ENCODE assay signal across 9 cellular contexts in the genomic region with DNA sequence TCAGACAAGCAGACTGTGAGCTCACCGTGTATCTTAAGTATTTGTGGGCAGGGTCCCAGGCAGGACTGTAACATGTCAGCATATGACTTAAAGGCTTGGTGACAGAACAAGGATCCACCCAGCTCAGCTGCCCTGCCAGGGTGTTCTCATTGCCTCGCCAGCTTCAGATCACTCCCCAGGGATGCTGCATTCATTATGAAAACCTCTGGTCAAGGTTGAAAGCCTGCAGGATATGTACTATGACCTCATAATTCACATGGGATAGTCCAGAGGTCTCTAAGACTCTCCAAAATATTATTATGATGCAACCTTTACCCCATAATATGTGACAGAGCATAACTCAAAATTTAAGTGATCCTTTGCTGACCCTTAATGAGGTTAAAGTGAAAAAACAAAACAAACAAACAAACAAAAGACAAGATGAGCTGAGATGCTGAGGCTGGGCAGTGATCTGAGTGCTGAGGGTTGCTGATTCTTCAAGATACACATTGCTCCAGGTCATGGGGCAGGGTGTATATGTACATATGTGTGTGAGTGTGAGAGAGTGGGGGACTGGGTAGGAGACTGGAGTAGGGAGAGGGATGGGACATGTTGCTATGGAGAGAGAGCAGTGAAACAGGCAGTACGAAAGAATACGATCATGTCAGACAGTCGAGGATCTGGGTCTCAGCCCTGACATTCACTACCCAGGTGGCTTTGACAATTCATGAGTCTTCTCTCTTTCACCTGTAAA.
A peak's percentile ranks its signal among the peaks of the same experiment; 100 is the strongest.
DNase-seq lines count a peak whose midpoint lies in the region; ATAC-seq and TF ChIP-seq lines count a peak whose summit lies in the region.
"Had no signal": no experiment of that assay in that cellular context is flagged by ENCODE, and none has a peak within 500 bp of the region (broad histone marks: within the 10 kb centered on the region; RNA-seq: fewer than 3 reads in every experiment).

No MANE protein-coding gene starts in this region.

- peak overlapping the region; percentile 90 for H3K27ac Mint-ChIP-seq in activated naive CD8-positive, alpha-beta T cell treated with anti-CD3 and anti-CD28 coated beads for 36 hours

- no peak overlapping the region for H2BK5ac ChIP-seq in mesenchymal stem cell (ENCODE audit: low read depth, low read length, poor library complexity, severe bottlenecking)

- H3K4me3 Mint-ChIP-seq in activated naive CD8-positive, alpha-beta T cell treated with anti-CD3 and anti-CD28 coated beads for 36 hours: no peak overlapping the region

- H3K27me3 ChIP-seq in mesenchymal stem cell (ENCODE audit: control insufficient read depth in 1 of 2, insufficient read depth in 1 of 2, low read length in 2 of 2) (no peaks in the 10 kb centered on the region), colonic mucosa (no peaks in the 10 kb centered on the region)

- intact Hi-C loops in colonic mucosa (cut with DNase I): no loop called here

- H3K4me3 ChIP-seq in mesenchymal stem cell (ENCODE audit: insufficient read depth in 1 of 2, low read depth in 1 of 2, low read length in 2 of 2) (peak overlapping the region in 1 of 2 experiments; percentile 35), colonic mucosa (no peak overlapping the region)
- H3K4me3 ChIP-seq: thoracic aorta had no signal

- H3K9me3 ChIP-seq in mesenchymal stem cell (ENCODE audit: control insufficient read depth, low read length) (no peaks in the 10 kb centered on the region), colonic mucosa (no peaks in the 10 kb centered on the region)
- H3K9me3 ChIP-seq: thoracic aorta had no signal

- no peak overlapping the region for H3K14ac ChIP-seq in mesenchymal stem cell (ENCODE audit: low read length in 2 of 2)

- peak overlapping the region in 1 of 2 experiments; percentile 72 for H3K18ac ChIP-seq in mesenchymal stem cell (ENCODE audit: low read depth in 1 of 2, low read length in 2 of 2)

- no peak overlapping the region for H2BK120ac ChIP-seq in mesenchymal stem cell (ENCODE audit: low read depth, low read length)

- peaks cover 7% of the 10 kb centered on the region for H3K9me3 Mint-ChIP-seq in activated naive CD8-positive, alpha-beta T cell treated with anti-CD3 and anti-CD28 coated beads for 36 hours

- H3K79me1 ChIP-seq in mesenchymal stem cell (replicated peaks; ENCODE audit: low read length, poor library complexity, severe bottlenecking): no peaks in the 10 kb centered on the region

- peak overlapping the region; percentile 72 for H3K9ac ChIP-seq in mesenchymal stem cell (ENCODE audit: low read length)
- H3K9ac ChIP-seq in colonic mucosa (ENCODE audit: low read depth in 2 of 2, low read length in 2 of 2): no peak overlapping the region

- H3K4me1 ChIP-seq in mesenchymal stem cell (ENCODE audit: control insufficient read depth, insufficient read depth, low read depth, low read length) (peaks cover 14% of the 10 kb centered on the region), colonic mucosa (no peaks in the 10 kb centered on the region)

- H3K27ac ChIP-seq in mesenchymal stem cell (ENCODE audit: low read length, poor library complexity, severe bottlenecking) (peak overlapping the region; percentile 55), colonic mucosa (no peak overlapping the region)
- H3K27ac ChIP-seq: thoracic aorta had no signal

- H3K4me1 Mint-ChIP-seq in activated naive CD8-positive, alpha-beta T cell treated with anti-CD3 and anti-CD28 coated beads for 36 hours: peaks cover 34% of the 10 kb centered on the region

- H3K4me2 ChIP-seq in mesenchymal stem cell (ENCODE audit: low read length, poor library complexity, severe bottlenecking): no peak overlapping the region

- H3K23ac ChIP-seq in mesenchymal stem cell (ENCODE audit: low read length in 2 of 2): no peak overlapping the region

- peak overlapping the region; percentile 35 for H4K91ac ChIP-seq in mesenchymal stem cell (ENCODE audit: low read length)

- H2AFZ ChIP-seq in mesenchymal stem cell (ENCODE audit: low read depth, low read length): no peak overlapping the region

- ATAC-seq in GM18517 (IDR thresholded peaks at IDR 0.05; ENCODE audit: unreplicated experiment): peak; percentile 35
- peak; percentile 27 for ATAC-seq in HG02763 (IDR thresholded peaks at IDR 0.05; ENCODE audit: unreplicated experiment)

- H3K36me3 Mint-ChIP-seq in activated naive CD8-positive, alpha-beta T cell treated with anti-CD3 and anti-CD28 coated beads for 36 hours: peaks cover 16% of the 10 kb centered on the region

- H2AK5ac ChIP-seq in mesenchymal stem cell (ENCODE audit: low read length, severe bottlenecking): peak overlapping the region; percentile 43

- DNase-seq in activated naive CD8-positive, alpha-beta T cell treated with anti-CD3 and anti-CD28 coated beads for 36 hours: no peak
- DNase-seq in mesenchymal stem cell (peak; percentile 11), colonic mucosa (no peak), GOT3 (lab: John Stamatoyannopoulos, UW) (no peak), iPS-NIHi11 (ENCODE audit: low spot score) (no peak)
- DNase-seq in activated effector memory CD4-positive, alpha-beta T cell treated with Interleukin-2 at 50 U/mL for 16 hours: no peak

- peak overlapping the region in 1 of 2 experiments; percentile 83 for H2BK12ac ChIP-seq in mesenchymal stem cell (ENCODE audit: low read length in 2 of 2)

- H3K36me3 ChIP-seq in mesenchymal stem cell (ENCODE audit: control insufficient read depth in 1 of 2, insufficient read depth in 2 of 2, low read depth in 1 of 2, low read length in 2 of 2) (no peaks in the 10 kb centered on the region), colonic mucosa (no peaks in the 10 kb centered on the region)
- H3K36me3 ChIP-seq: thoracic aorta had no signal

- 80% methylated on average over 5 of the region's 5 CpGs for WGBS in mesenchymal stem cell

- no peak overlapping the region for H4K8ac ChIP-seq in mesenchymal stem cell (ENCODE audit: low read length)

- TF ChIP-seq CTCF in colonic mucosa (IDR thresholded peaks at IDR 0.05): no peak

- no peak overlapping the region for H3K4ac ChIP-seq in mesenchymal stem cell (ENCODE audit: low read depth in 1 of 2, low read length in 2 of 2)

- H2BK15ac ChIP-seq in mesenchymal stem cell (ENCODE audit: low read depth, poor library complexity, severe bottlenecking): no peak overlapping the region

- peaks cover 13% of the 10 kb centered on the region for H3K27me3 Mint-ChIP-seq in activated naive CD8-positive, alpha-beta T cell treated with anti-CD3 and anti-CD28 coated beads for 36 hours
